25 cellular contexts compared by ENCODE assay signal in genomic region chr22:38133331-38133730, GRCh38. TPM values are rescaled to one million over a fixed set of nuclear protein-coding genes. Genes with fewer than 3 reads are reported as not detected.
"Had no signal": no experiment of that assay in that cellular context is flagged by ENCODE, and none has a peak within 500 bp of the region (broad histone marks: within the 10 kb centered on the region; RNA-seq: fewer than 3 reads in every experiment).

No MANE protein-coding gene starts in this region.

- H3K4me3 ChIP-seq: colonic mucosa, stomach, uterus had no signal

- H3K4me3 Mint-ChIP-seq: endodermal cell; immature natural killer cell; naive thymus-derived CD4-positive, alpha-beta T cell; nephron progenitor cell; type B pancreatic cell had no signal

- H3K27ac Mint-ChIP-seq: endodermal cell; naive thymus-derived CD4-positive, alpha-beta T cell; nephron progenitor cell; type B pancreatic cell had no signal

- H3K9me3 Mint-ChIP-seq: endodermal cell; immature natural killer cell; naive thymus-derived CD4-positive, alpha-beta T cell; nephron progenitor cell had no signal

- H3K4me1 Mint-ChIP-seq: endodermal cell; naive thymus-derived CD4-positive, alpha-beta T cell; nephron progenitor cell had no signal

- H3K27ac ChIP-seq: colonic mucosa, foreskin keratinocyte, neutrophil, stomach, uterus had no signal

- H3K27me3 ChIP-seq: colonic mucosa, foreskin keratinocyte, neutrophil, stomach, uterus had no signal

- ATAC-seq: foreskin keratinocyte; left colon; naive thymus-derived CD4-positive, alpha-beta T cell had no signal

- DNase-seq: colonic mucosa; effector CD4-positive, alpha-beta T cell; endodermal cell; erythroblast; foreskin keratinocyte; immature natural killer cell; left colon; mesendoderm; naive thymus-derived CD4-positive, alpha-beta T cell; nephron progenitor cell; right cardiac atrium; stimulated activated CD4-positive, alpha-beta T cell treated with anti-CD3 and anti-CD28 coated beads, Interleukin-12 subunit alpha, Interleukin-12 subunit beta, amount 100 ng/mL, for 4 hours; stimulated activated naive CD4-positive, alpha-beta T cell; stomach; substantia nigra; uterus had no signal

- H3K9me3 ChIP-seq: colonic mucosa, neutrophil, stomach, uterus had no signal

- H3K36me3 ChIP-seq: colonic mucosa, uterus had no signal

- H3K4me1 ChIP-seq: colonic mucosa, uterus had no signal

- FAIRE-seq: endothelial cell of umbilical vein had no signal

- H3K27me3 Mint-ChIP-seq: naive thymus-derived CD4-positive, alpha-beta T cell; type B pancreatic cell had no signal

RNA-seq across cellular contexts. Expression of gene BAIAP2L2, which starts 22.8 kb away (rescaled TPM):
- total RNA-seq: cerebellum, dermis microvascular lymphatic vessel endothelial cell, skeletal muscle tissue had no signal
- polyA plus RNA-seq: naive thymus-derived CD4-positive, alpha-beta T cell had no signal

RNA-seq across cellular contexts. Expression of gene SLC16A8, which starts 49.3 kb away (rescaled TPM):
- total RNA-seq: endothelial cell of umbilical vein; foreskin keratinocyte; left colon; liver; mononuclear cell; naive thymus-derived CD4-positive, alpha-beta T cell; osteoblast; stomach had no signal
- polyA plus RNA-seq: naive thymus-derived CD4-positive, alpha-beta T cell had no signal
